Comparison of ENCODE assay signal across 15 cellular contexts in the genomic region with DNA sequence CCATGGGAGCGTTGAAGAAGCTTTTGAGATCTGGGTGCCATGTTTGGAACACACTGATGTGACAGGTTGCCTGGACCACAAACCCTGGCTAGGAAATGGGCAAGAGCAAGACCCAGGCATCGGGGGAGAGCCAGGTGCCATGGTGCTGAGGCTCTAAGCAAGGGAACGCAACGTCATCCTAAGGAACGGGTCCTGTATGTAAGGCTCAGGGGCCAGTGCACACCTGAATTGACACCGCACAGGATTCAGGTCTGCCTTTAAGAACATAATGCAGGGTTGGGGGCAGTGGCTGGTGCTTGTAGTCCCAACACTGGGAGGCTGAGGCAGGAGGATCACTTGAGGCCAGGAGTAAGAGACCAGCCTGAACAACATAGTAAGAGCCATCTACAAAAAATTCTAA.
"Had no signal": no experiment of that assay in that cellular context is flagged by ENCODE, and none has a peak within 500 bp of the region (broad histone marks: within the 10 kb centered on the region; RNA-seq: fewer than 3 reads in every experiment).

No MANE protein-coding gene starts in this region.

- H3K27ac ChIP-seq: testis, WERI-Rb-1 had no signal

- FAIRE-seq: islet of Langerhans, small intestine had no signal

- H3K4me3 ChIP-seq: heart left ventricle, testis had no signal

- H3K27me3 ChIP-seq: heart left ventricle, testis had no signal

- H3K9me3 ChIP-seq: heart left ventricle, testis had no signal

- ATAC-seq: activated naive CD8-positive, alpha-beta T cell treated with anti-CD3 and anti-CD28 coated beads, Interleukin-2, amount 50 U/mL, for 24 hours; sciatic nerve; stimulated activated effector memory CD8-positive, alpha-beta T cell treated with anti-CD3 and anti-CD28 coated beads, Interleukin-12 subunit alpha, Interleukin-12 subunit beta, amount 100 ng/mL, for 72 hours had no signal

- H3K4me1 ChIP-seq: testis had no signal

- DNase-seq: activated CD4-positive, alpha-beta T cell treated with anti-CD3 and anti-CD28 coated beads for 1 hour; activated CD4-positive, alpha-beta T cell treated with anti-CD3 and anti-CD28 coated beads, Interleukin-2, amount 50 U/mL, for 4 hours; activated gamma-delta T cell; activated naive CD4-positive, alpha-beta T cell treated with anti-CD3 and anti-CD28 coated beads, Interleukin-2, amount 50 U/mL, for 16 hours; activated naive CD8-positive, alpha-beta T cell treated with anti-CD3 and anti-CD28 coated beads, Interleukin-2, amount 50 U/mL, for 24 hours; heart left ventricle; nucleus accumbens; small intestine; stimulated activated CD4-positive, alpha-beta T cell treated with anti-CD3 and anti-CD28 coated beads, Interleukin-2, amount 100 ng/mL, for 24 hours; testis; trophoblast cell; WERI-Rb-1 had no signal
